Comparison of ENCODE assay signal across 18 cellular contexts in genomic region chr17:18990331-18990730, GRCh38. TPM values are rescaled to one million over a fixed set of nuclear protein-coding genes. Genes with fewer than 3 reads are reported as not detected.
"Had no signal": no experiment of that assay in that cellular context is flagged by ENCODE, and none has a peak within 500 bp of the region (broad histone marks: within the 10 kb centered on the region; RNA-seq: fewer than 3 reads in every experiment).

No MANE protein-coding gene starts in this region.

- ATAC-seq: activated T-cell treated with anti-CD3 and anti-CD28 coated beads, Interleukin-2, amount 50 U/mL, for 72 hours; naive thymus-derived CD8-positive, alpha-beta T cell; stimulated activated naive B cell treated with anti-CD40 and anti-IgM and Interleukin-4, amounts not matched to agents 10 μg/mL and 1 μg/mL and 100 μg/mL, for 72 hours had no signal

- DNase-seq: activated CD4-positive, alpha-beta memory T cell treated with anti-CD3 and anti-CD28 coated beads, Interleukin-2, amount 10 ng/mL, durations not matched to agents 7 days and 5 days; activated CD4-positive, CD25-positive, alpha-beta regulatory T cell treated with anti-CD3 and anti-CD28 coated beads, Interleukin-2, amount 50 U/mL, for 72 hours; activated gamma-delta T cell treated with Interleukin-2 at 50 U/mL for 16 hours; activated naive CD8-positive, alpha-beta T cell treated with anti-CD3 and anti-CD28 coated beads for 36 hours; activated T-cell treated with anti-CD3 and anti-CD28 coated beads, Interleukin-2, amount 50 U/mL, for 72 hours; brain microvascular endothelial cell; cerebellar nuclear complex; dermis blood vessel endothelial cell; erythroblast; foreskin fibroblast; head of caudate nucleus; naive thymus-derived CD8-positive, alpha-beta T cell; stimulated activated naive B cell treated with anti-CD40 and anti-IgM and Interleukin-4, amounts not matched to agents 10 μg/mL and 1 μg/mL and 100 μg/mL, for 72 hours; substantia nigra; T-helper 2 cell had no signal

- H3K36me3 ChIP-seq: right atrium auricular region had no signal

- H3K27ac ChIP-seq: brain microvascular endothelial cell had no signal

- H3K4me3 ChIP-seq: right atrium auricular region had no signal

- H3K27me3 ChIP-seq: brain microvascular endothelial cell, right atrium auricular region had no signal

RNA-seq across cellular contexts. Expression of gene SLC5A10, which starts 38.4 kb away (rescaled TPM):
- total RNA-seq: activated CD4-positive, alpha-beta memory T cell treated with anti-CD3 and anti-CD28 coated beads, Interleukin-2, amount 10 ng/mL, durations not matched to agents 7 days and 5 days; activated naive CD8-positive, alpha-beta T cell treated with anti-CD3 and anti-CD28 coated beads for 36 hours; activated T-cell treated with anti-CD3 and anti-CD28 coated beads, Interleukin-2, amount 50 U/mL, for 72 hours; dermis blood vessel endothelial cell; lung microvascular endothelial cell; naive thymus-derived CD8-positive, alpha-beta T cell; posterior vena cava had no signal
